ENCODE assay signal across 20 cellular contexts in the genomic region with DNA sequence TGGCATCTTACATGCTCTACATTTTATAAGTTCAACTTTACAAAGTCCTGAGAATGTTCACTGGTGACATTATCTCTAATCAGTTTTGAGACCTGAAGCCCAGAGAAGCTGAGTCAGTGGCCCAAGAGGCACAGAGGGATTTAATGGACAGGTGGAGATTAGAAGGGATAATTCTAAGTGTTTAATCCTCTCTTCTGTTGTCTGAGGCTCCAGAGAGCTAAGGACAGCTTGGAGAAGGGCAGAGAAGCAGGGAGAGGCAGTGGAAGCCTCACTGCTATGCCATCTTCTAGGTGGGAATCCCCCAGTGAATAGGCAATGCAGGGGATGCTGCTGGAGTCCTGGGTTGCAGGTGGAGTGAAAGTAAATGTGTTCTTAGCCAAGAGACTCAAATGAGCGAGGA.
DNase-seq lines count a peak whose midpoint lies in the region; ATAC-seq and TF ChIP-seq lines count a peak whose summit lies in the region.
"Had no signal": no experiment of that assay in that cellular context is flagged by ENCODE, and none has a peak within 500 bp of the region (broad histone marks: within the 10 kb centered on the region; RNA-seq: fewer than 3 reads in every experiment).

No MANE protein-coding gene starts in this region.

- peaks cover 55% of the 10 kb centered on the region for H3K4me1 ChIP-seq in CD4-positive, alpha-beta memory T cell (ENCODE audit: insufficient read depth, low read length)
- H3K4me1 ChIP-seq in body of pancreas, result no peaks in the 10 kb centered on the region
- H3K4me1 ChIP-seq: BE2C had no signal

- no peak overlapping the region for H3K4me3 Mint-ChIP-seq in activated CD4-positive, alpha-beta T cell treated with anti-CD3 and anti-CD28 coated beads, Interleukin-2, amount 10 ng/mL, durations not matched to agents 7 days and 5 days
- peak overlapping the region in 3 of 8 donors; percentile 20 to 26 (median 25) for H3K4me3 Mint-ChIP-seq in CD4-positive, alpha-beta memory T cell
- H3K4me3 Mint-ChIP-seq in central memory CD8-positive, alpha-beta T cell, result no peak overlapping the region
- H3K4me3 Mint-ChIP-seq: CD14-positive monocyte had no signal

- H3K9me3 ChIP-seq in CD4-positive, alpha-beta memory T cell (ENCODE audit: control insufficient read depth in 1 of 2, low read length in 2 of 2), result no peaks in the 10 kb centered on the region
- no peaks in the 10 kb centered on the region for H3K9me3 ChIP-seq in body of pancreas
- H3K9me3 ChIP-seq: BE2C had no signal

- TF ChIP-seq POLR2A in body of pancreas (IDR thresholded peaks at IDR 0.05), result no peak

- no peak overlapping the region for H3K4me3 ChIP-seq in CD4-positive, alpha-beta memory T cell (ENCODE audit: low read length in 2 of 2)
- no peak overlapping the region for H3K4me3 ChIP-seq in body of pancreas

- H3K27me3 ChIP-seq in CD4-positive, alpha-beta memory T cell (ENCODE audit: insufficient read depth, low read length), result no peaks in the 10 kb centered on the region
- no peaks in the 10 kb centered on the region for H3K27me3 ChIP-seq in body of pancreas
- H3K27me3 ChIP-seq: BE2C had no signal

- H3K4me1 Mint-ChIP-seq in activated CD4-positive, alpha-beta T cell treated with anti-CD3 and anti-CD28 coated beads, Interleukin-2, amount 10 ng/mL, durations not matched to agents 7 days and 5 days, result peaks cover 57% of the 10 kb centered on the region
- peaks cover 27 to 68% (median 49%) of the 10 kb centered on the region in 4 donors for H3K4me1 Mint-ChIP-seq in CD4-positive, alpha-beta memory T cell
- peaks cover 52% of the 10 kb centered on the region for H3K4me1 Mint-ChIP-seq in central memory CD8-positive, alpha-beta T cell
- H3K4me1 Mint-ChIP-seq: CD14-positive monocyte had no signal

- H3K27ac Mint-ChIP-seq in activated CD4-positive, alpha-beta T cell treated with anti-CD3 and anti-CD28 coated beads, Interleukin-2, amount 10 ng/mL, durations not matched to agents 7 days and 5 days, result peak overlapping the region; percentile 38
- peak overlapping the region in 4 of 7 donors; percentile 3 to 71 (median 16) for H3K27ac Mint-ChIP-seq in CD4-positive, alpha-beta memory T cell
- peak overlapping the region; percentile 39 for H3K27ac Mint-ChIP-seq in central memory CD8-positive, alpha-beta T cell (ENCODE audit: low read depth)
- H3K27ac Mint-ChIP-seq: CD14-positive monocyte had no signal

- H3K27ac ChIP-seq in CD4-positive, alpha-beta memory T cell (ENCODE audit: low read depth, low read length), result no peak overlapping the region
- H3K27ac ChIP-seq in RWPE1, result no peak overlapping the region
- H3K27ac ChIP-seq in body of pancreas, result no peak overlapping the region

- H3K36me3 Mint-ChIP-seq in activated CD4-positive, alpha-beta T cell treated with anti-CD3 and anti-CD28 coated beads, Interleukin-2, amount 10 ng/mL, durations not matched to agents 7 days and 5 days (ENCODE audit: low read depth), result peaks cover 35% of the 10 kb centered on the region
- H3K36me3 Mint-ChIP-seq in CD4-positive, alpha-beta memory T cell, result peaks cover 7 to 11% of the 10 kb centered on the region in 2 donors
- peaks cover 2% of the 10 kb centered on the region for H3K36me3 Mint-ChIP-seq in central memory CD8-positive, alpha-beta T cell (ENCODE audit: insufficient read depth)
- H3K36me3 Mint-ChIP-seq: CD14-positive monocyte had no signal

- POLR2A ChIA-PET in activated CD4-positive, alpha-beta T cell treated with anti-CD3 and anti-CD28 coated beads, Interleukin-2, amount 10 ng/mL, durations not matched to agents 7 days and 5 days (lab: Charles Lee), result no interaction called here
- POLR2A ChIA-PET in CD4-positive, alpha-beta memory T cell (lab: Charles Lee; ENCODE audit: partially characterized antibody), result no interaction called here
- POLR2A ChIA-PET in RWPE1 (lab: Yijun Ruan, JAX; ENCODE audit: low non-redundant PET), result no interaction called here

- 61 to 92% methylated on average over 1 of the region's 1 CpG for WGBS in body of pancreas, 2 donors

- H3K27me3 Mint-ChIP-seq in activated CD4-positive, alpha-beta T cell treated with anti-CD3 and anti-CD28 coated beads, Interleukin-2, amount 10 ng/mL, durations not matched to agents 7 days and 5 days, result peaks cover 1% of the 10 kb centered on the region
- H3K27me3 Mint-ChIP-seq in CD4-positive, alpha-beta memory T cell, result no peaks in the 10 kb centered on the region
- no peaks in the 10 kb centered on the region for H3K27me3 Mint-ChIP-seq in central memory CD8-positive, alpha-beta T cell

- H3K9me3 Mint-ChIP-seq in activated CD4-positive, alpha-beta T cell treated with anti-CD3 and anti-CD28 coated beads, Interleukin-2, amount 10 ng/mL, durations not matched to agents 7 days and 5 days, result peaks cover 22% of the 10 kb centered on the region
- peaks cover 0 to 14% (median 2%) of the 10 kb centered on the region in 8 donors for H3K9me3 Mint-ChIP-seq in CD4-positive, alpha-beta memory T cell
- no peaks in the 10 kb centered on the region for H3K9me3 Mint-ChIP-seq in central memory CD8-positive, alpha-beta T cell

- intact Hi-C loops in CD4-positive, alpha-beta memory T cell (cut with micrococcal nuclease), result no loop called here
- intact Hi-C loops in body of pancreas (cut with DNase I), result no loop called here

- TF ChIP-seq CTCF in RWPE1 (conservative IDR thresholded peaks at IDR 0.05; ENCODE audit: low read depth) (no peak), body of pancreas (IDR thresholded peaks at IDR 0.05) (no peak)

- DNase-seq in activated CD4-positive, alpha-beta T cell treated with anti-CD3 and anti-CD28 coated beads, Interleukin-2, amount 10 ng/mL, durations not matched to agents 7 days and 5 days, result no peak
- DNase-seq in activated CD4-positive, alpha-beta T cell treated with anti-CD3 and anti-CD28 coated beads for 1 hour, result no peak
- no peak for DNase-seq in CD4-positive, alpha-beta memory T cell
- DNase-seq in NCI-H524 treated with DMSO at 0.1 percent for 48 hours (lab: John Stamatoyannopoulos, UW) (peak; percentile 88), hippocampal formation (lab: John Stamatoyannopoulos, UW) (no peak), RWPE1 (ENCODE audit: low spot score) (no peak), body of pancreas (no peak)
- DNase-seq in central memory CD8-positive, alpha-beta T cell (ENCODE audit: low spot score in 2 of 2), result no peak
- DNase-seq: 8988T, ACHN, BE2C, IMR-90, NCI-H1092, NCI-H1417 treated with DMSO at 0.1 percent for 48 hours, NCI-H1694 treated with DMSO at 0.1 percent for 48 hours, NCI-H2081, NCI-H2227 treated with DMSO at 0.1 percent for 48 hours had no signal

- ATAC-seq in central memory CD8-positive, alpha-beta T cell (replicated peaks; ENCODE audit: extremely low read depth, poor library complexity, severe bottlenecking), result no peak
- no peak for ATAC-seq in body of pancreas
- ATAC-seq: HCT116, SK-N-SH treated with all-trans-retinoic acid at 6 μM for 48 hours had no signal

- no peaks in the 10 kb centered on the region for H3K36me3 ChIP-seq in CD4-positive, alpha-beta memory T cell (ENCODE audit: insufficient read depth, low read length)
- no peaks in the 10 kb centered on the region for H3K36me3 ChIP-seq in body of pancreas (replicated peaks in 1 of 2; ENCODE audit: insufficient read depth in 1 of 2, low read depth in 2 of 2)
- H3K36me3 ChIP-seq: BE2C had no signal

- CTCF ChIA-PET in activated CD4-positive, alpha-beta T cell treated with anti-CD3 and anti-CD28 coated beads, Interleukin-2, amount 10 ng/mL, durations not matched to agents 7 days and 5 days (lab: Charles Lee), result no interaction called here
- CTCF ChIA-PET in CD4-positive, alpha-beta memory T cell (lab: Charles Lee; ENCODE audit: partially characterized antibody), result no interaction called here
- CTCF ChIA-PET in RWPE1 (lab: Yijun Ruan, JAX), result no interaction called here
